In the genomic region with DNA sequence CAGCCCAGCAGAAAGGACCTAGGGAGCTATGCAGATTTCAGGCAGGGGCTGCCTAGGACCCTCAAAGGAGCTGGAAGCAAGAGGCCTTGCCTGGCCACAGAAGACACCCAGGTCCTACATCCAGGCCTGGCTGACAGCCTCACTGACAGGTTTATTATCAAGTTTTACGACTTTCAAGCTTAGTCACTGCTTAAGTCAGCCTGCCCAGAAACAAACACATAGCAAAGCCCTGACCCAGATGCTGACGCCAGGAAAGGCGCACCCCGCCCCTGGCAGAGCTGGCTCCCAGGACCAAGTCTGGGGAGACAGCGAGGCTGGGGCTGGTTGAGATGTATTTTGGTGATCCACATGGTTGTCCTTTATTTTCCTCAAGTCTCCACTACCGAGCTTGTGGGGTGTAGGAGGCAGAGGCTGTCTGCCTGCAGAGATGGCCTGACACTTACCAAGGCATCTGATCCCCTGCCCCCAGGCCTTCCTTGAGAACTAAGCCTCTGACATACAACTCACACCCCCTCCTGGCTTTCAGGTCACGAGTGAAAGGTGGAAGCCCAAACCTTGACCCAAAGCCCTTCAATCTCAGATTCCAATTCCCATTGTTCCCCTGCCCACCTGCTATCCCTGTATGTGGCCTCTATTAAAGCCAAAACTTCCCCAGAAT, we compare ENCODE assay signal across 9 cellular contexts.
DNase-seq lines count a peak whose midpoint lies in the region; ATAC-seq and TF ChIP-seq lines count a peak whose summit lies in the region.
"Had no signal": no experiment of that assay in that cellular context is flagged by ENCODE, and none has a peak within 500 bp of the region (broad histone marks: within the 10 kb centered on the region; RNA-seq: fewer than 3 reads in every experiment).

No MANE protein-coding gene starts in this region.

- H3K4me1 ChIP-seq in ACC112 (ENCODE audit: control insufficient read depth, insufficient read depth, low read length, unreplicated experiment) (peaks cover 19% of the 10 kb centered on the region), mesodermal cell (ENCODE audit: control insufficient read depth, insufficient read depth, low read length, poor library complexity, severe bottlenecking) (peaks cover 15% of the 10 kb centered on the region)

- peaks cover 7% of the 10 kb centered on the region for H3K9me3 ChIP-seq in mesodermal cell (ENCODE audit: control insufficient read depth, low read length)

- 56 to 67% methylated on average over 4 of the region's 7 CpGs for WGBS in mesodermal cell (ENCODE audit: insufficient coverage in 2 of 2), 2 experiments

- DNase-seq in HuH-7 (ENCODE audit: low spot score): peak; percentile 26
- DNase-seq in T47D (ENCODE audit: low read depth in 1 of 2, low spot score in 1 of 2): peak; percentile 9 to 45
- DNase-seq in NCI-H1694 treated with DMSO at 0.1 percent for 48 hours (lab: John Stamatoyannopoulos, UW): no peak
- no peak for DNase-seq in germinal center (ENCODE audit: low spot score)
- DNase-seq: CD8-positive, alpha-beta T cell had no signal

- TF ChIP-seq POLR2A in GM18505 (IDR thresholded peaks at IDR 0.05; ENCODE audit: borderline replicate concordance, extremely low read depth, insufficient read depth, insufficient read length): no peak

- no peaks in the 10 kb centered on the region for H3K36me3 ChIP-seq in ACC112 (ENCODE audit: insufficient read depth, low read length)
- no peaks in the 10 kb centered on the region for H3K36me3 ChIP-seq in mesodermal cell (ENCODE audit: control insufficient read depth, insufficient read depth, low read length)

- ATAC-seq in GM18505 (IDR thresholded peaks at IDR 0.05; ENCODE audit: unreplicated experiment) (no peak), GM19351 (IDR thresholded peaks at IDR 0.05; ENCODE audit: unreplicated experiment) (no peak)
- ATAC-seq: CD8-positive, alpha-beta T cell had no signal

- no peaks in the 10 kb centered on the region for H3K79me2 ChIP-seq in ACC112 (ENCODE audit: control insufficient read depth, insufficient read depth, low read length, unreplicated experiment)

- 0 out of 2 replicates have a peak, but pooled peaks cover 7% of the 10 kb centered on the region for H3K27me3 ChIP-seq in ACC112 (ENCODE audit: insufficient read depth, low read length)

- no peak overlapping the region for H2AFZ ChIP-seq in ACC112 (ENCODE audit: low read length, unreplicated experiment)

- peak overlapping the region; percentile 50 for H3K27ac ChIP-seq in ACC112 (ENCODE audit: low read depth, low read length)
- peak overlapping the region; percentile 72 for H3K27ac ChIP-seq in mesodermal cell (ENCODE audit: low read depth, low read length, severe bottlenecking)

- in situ Hi-C loops in T47D (cut with HindIII; ENCODE audit: low pct_unique_long_range_greater_than_20kb, low sequenced_read_pairs): no loop called here

- H3K4me3 ChIP-seq in ACC112 (ENCODE audit: low read depth, low read length) (no peak overlapping the region), mesodermal cell (ENCODE audit: extremely low read depth, insufficient read depth, low read length, poor library complexity, severe bottlenecking) (no peak overlapping the region)

Comparison
In these comparisons a context has a peak if more than half of its experiments do, and no peak if none do; other contexts are left out.
1. DNase-seq: peak in HuH-7 (single experiment) and T47D (2 of 2); none in NCI-H1694 treated with DMSO at 0.1 percent for 48 hours (single experiment) and germinal center (single experiment).